15 cellular contexts compared by ENCODE assay signal in the genomic region with DNA sequence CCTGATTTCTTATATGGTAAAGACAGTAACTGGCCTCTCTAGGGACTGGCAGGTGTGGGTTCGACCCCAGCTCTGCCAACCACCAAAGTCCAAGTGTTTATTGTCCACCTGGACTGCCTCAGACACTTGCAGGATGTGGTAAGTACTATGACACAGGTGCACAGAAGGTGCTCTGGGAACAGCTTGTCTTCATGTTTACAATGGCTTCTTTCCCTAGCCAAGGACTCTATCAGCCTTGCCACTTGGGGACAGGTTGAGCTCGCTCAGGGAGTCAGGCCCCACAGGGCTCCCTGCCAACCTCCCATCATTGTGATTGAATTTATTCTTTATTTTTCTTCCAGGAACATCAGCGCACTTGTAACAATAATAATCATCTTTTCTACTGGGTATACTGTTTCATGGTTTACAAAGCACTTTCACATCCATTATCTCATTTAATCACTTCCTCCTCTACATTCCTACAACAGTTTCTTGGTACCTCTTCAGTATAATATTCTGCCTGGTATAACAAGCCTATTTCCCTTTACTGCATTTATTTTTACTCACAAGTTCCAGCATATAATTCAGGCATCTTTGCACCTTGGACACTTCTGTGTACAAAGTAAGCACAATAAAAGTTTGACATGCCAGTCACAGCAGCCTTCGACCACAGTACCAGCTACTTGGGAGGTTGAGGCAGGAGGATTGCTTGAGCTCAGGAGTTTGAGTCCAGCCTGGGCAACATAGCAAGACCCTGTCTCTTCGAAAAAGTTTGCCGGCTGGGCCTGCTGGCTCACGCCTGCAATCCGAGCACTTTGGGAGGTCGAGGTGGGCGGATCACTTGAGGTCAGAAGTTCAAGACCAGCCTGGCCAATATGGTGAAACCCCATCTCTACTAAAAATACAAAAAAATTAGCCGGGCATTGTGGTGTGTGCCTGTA. TPM values are rescaled to one million over a fixed set of nuclear protein-coding genes. Genes with fewer than 3 reads are reported as not detected.
A peak's percentile ranks its signal among the peaks of the same experiment; 100 is the strongest.
DNase-seq lines count a peak whose midpoint lies in the region; ATAC-seq and TF ChIP-seq lines count a peak whose summit lies in the region.
"Had no signal": no experiment of that assay in that cellular context is flagged by ENCODE, and none has a peak within 500 bp of the region (broad histone marks: within the 10 kb centered on the region; RNA-seq: fewer than 3 reads in every experiment).

No MANE protein-coding gene starts in this region.

- H3K27me3 ChIP-seq in MM.1S (replicated peaks; ENCODE audit: insufficient read depth, low read length) (no peaks in the 10 kb centered on the region), PC-3 (ENCODE audit: low read length) (no peaks in the 10 kb centered on the region), lower lobe of right lung (ENCODE audit: low read depth) (no peaks in the 10 kb centered on the region)
- H3K27me3 ChIP-seq: BE2C, pancreas had no signal

- H3K27ac ChIP-seq in MM.1S (ENCODE audit: low read length) (peak overlapping the region; percentile 69), PC-3 (ENCODE audit: low read length) (0 out of 2 replicates have a peak overlapping the region, but pooled peaks have one; percentile 1), lower lobe of right lung (peak overlapping the region; percentile 56)

- no peak overlapping the region for H3K4me3 ChIP-seq in MM.1S (ENCODE audit: low read length)
- H3K4me3 ChIP-seq in PC-3 (ENCODE audit: low read length), result no peak overlapping the region
- H3K4me3 ChIP-seq in lower lobe of right lung, result no peak overlapping the region
- H3K4me3 ChIP-seq: pancreas had no signal

- POLR2A ChIA-PET in PC-3 (lab: Charles Lee; ENCODE audit: unreplicated experiment), result no interaction called here

- no TSS peak for BruUV-seq in PC-3 (replicated peaks; lab: Mats Ljungman, UMichigan)

- TF ChIP-seq CTCF in MM.1S (IDR thresholded peaks at IDR 0.05; ENCODE audit: low read length) (no peak), PC-3 (conservative IDR thresholded peaks at IDR 0.05; ENCODE audit: low read depth, low read length) (no peak), lower lobe of right lung (IDR thresholded peaks at IDR 0.05) (no peak)

- H3K9ac ChIP-seq in MM.1S (ENCODE audit: low read length), result peak overlapping the region; percentile 28; the same call in 1 of the 2 replicates
- no peak overlapping the region for H3K9ac ChIP-seq in PC-3 (ENCODE audit: low read length)

- ATAC-seq in PC-3 (no peak), lower lobe of right lung (no peak), HG03175 (IDR thresholded peaks at IDR 0.05; ENCODE audit: unreplicated experiment) (no peak), HG02884 (IDR thresholded peaks at IDR 0.05; ENCODE audit: unreplicated experiment) (no peak)
- ATAC-seq: activated naive CD8-positive, alpha-beta T cell treated with anti-CD3 and anti-CD28 coated beads, Interleukin-2, amount 50 U/mL, for 24 hours had no signal

- H3K36me3 ChIP-seq in MM.1S (replicated peaks; ENCODE audit: insufficient read depth, low read length), result no peaks in the 10 kb centered on the region
- H3K36me3 ChIP-seq in PC-3 (ENCODE audit: low read depth, low read length), result no peaks in the 10 kb centered on the region
- no peaks in the 10 kb centered on the region for H3K36me3 ChIP-seq in lower lobe of right lung
- H3K36me3 ChIP-seq: BE2C, pancreas had no signal

- H3K79me2 ChIP-seq in MM.1S (ENCODE audit: low read length) (peaks cover 4% of the 10 kb centered on the region), PC-3 (ENCODE audit: low read length) (peaks cover 17% of the 10 kb centered on the region)

- H2AFZ ChIP-seq in MM.1S (ENCODE audit: low read length) (no peak overlapping the region; the same call in 1 of the 2 replicates), PC-3 (ENCODE audit: low read length) (no peak overlapping the region)

- H3F3A ChIP-seq in MM.1S (ENCODE audit: insufficient read depth, low read length) (peaks cover 6% of the 10 kb centered on the region; the same call in 1 of the 2 replicates), PC-3 (ENCODE audit: low read length, unreplicated experiment) (peaks cover 5% of the 10 kb centered on the region)

- H4K20me1 ChIP-seq in MM.1S (ENCODE audit: insufficient read depth, low read length), result no peaks in the 10 kb centered on the region
- H4K20me1 ChIP-seq in PC-3 (ENCODE audit: low read length), result no peaks in the 10 kb centered on the region

- DNase-seq in CD1c-positive myeloid dendritic cell (ENCODE audit: extremely low spot score) (peak; percentile 32), MM.1S (peak; percentile 64), PC-3 (peak; percentile 26), lower lobe of right lung (peak; percentile 70), medulla oblongata (ENCODE audit: extremely low spot score) (no peak), HuH-7 (ENCODE audit: low spot score) (no peak)
- DNase-seq: activated CD4-positive, alpha-beta T cell treated with anti-CD3 and anti-CD28 coated beads for 4 hours; activated naive CD8-positive, alpha-beta T cell treated with anti-CD3 and anti-CD28 coated beads, Interleukin-2, amount 50 U/mL, for 24 hours; BE2C; EL; NCI-H446 treated with DMSO at 0.1 percent for 48 hours; pancreas; T-helper 2 cell had no signal

- peaks cover 12% of the 10 kb centered on the region for H3K4me1 ChIP-seq in MM.1S (ENCODE audit: low read length)
- H3K4me1 ChIP-seq in PC-3 (ENCODE audit: insufficient read depth, low read length), result peaks cover 19% of the 10 kb centered on the region
- H3K4me1 ChIP-seq in lower lobe of right lung, result peaks cover 43% of the 10 kb centered on the region

- H3K9me2 ChIP-seq in MM.1S (replicated peaks; ENCODE audit: insufficient read depth, low read length) (no peaks in the 10 kb centered on the region), PC-3 (replicated peaks; ENCODE audit: low read length) (no peaks in the 10 kb centered on the region)

- H3K4me2 ChIP-seq in MM.1S (ENCODE audit: low read depth, low read length), result peak overlapping the region; percentile 57; the same call in 1 of the 2 replicates
- H3K4me2 ChIP-seq in PC-3 (ENCODE audit: low read length), result no peak overlapping the region

- H3K9me3 ChIP-seq in MM.1S (replicated peaks; ENCODE audit: insufficient read depth, low read length) (no peaks in the 10 kb centered on the region), PC-3 (ENCODE audit: low read length) (no peaks in the 10 kb centered on the region), lower lobe of right lung (no peaks in the 10 kb centered on the region)
- H3K9me3 ChIP-seq: pancreas had no signal

- intact Hi-C loops in PC-3 (cut with micrococcal nuclease) (no loop called here), lower lobe of right lung (cut with DNase I) (no loop called here)

- CTCF ChIA-PET in PC-3 (lab: Charles Lee), result no interaction called here

RNA-seq across cellular contexts. Expression of a gene that starts 24.2 kb away (rescaled TPM):
- total RNA-seq in PC-3 (2014; rRNA removed) (104 and 143 TPM in 2 replicates), lower lobe of right lung (84.0 TPM)

Comparison
In these comparisons a context has a peak if more than half of its experiments do, and no peak if none do; other contexts are left out.
1. DNase-seq: peak in CD1c-positive myeloid dendritic cell (single experiment), MM.1S (single experiment), PC-3 (single experiment) and lower lobe of right lung (single experiment); none in medulla oblongata (single experiment) and HuH-7 (single experiment).
2. H3K27ac ChIP-seq: peak in every context shown above with its lines; median percentile 69 in MM.1S; 56 in lower lobe of right lung; 1 in PC-3.